30 cellular contexts compared by ENCODE assay signal in the genomic region with DNA sequence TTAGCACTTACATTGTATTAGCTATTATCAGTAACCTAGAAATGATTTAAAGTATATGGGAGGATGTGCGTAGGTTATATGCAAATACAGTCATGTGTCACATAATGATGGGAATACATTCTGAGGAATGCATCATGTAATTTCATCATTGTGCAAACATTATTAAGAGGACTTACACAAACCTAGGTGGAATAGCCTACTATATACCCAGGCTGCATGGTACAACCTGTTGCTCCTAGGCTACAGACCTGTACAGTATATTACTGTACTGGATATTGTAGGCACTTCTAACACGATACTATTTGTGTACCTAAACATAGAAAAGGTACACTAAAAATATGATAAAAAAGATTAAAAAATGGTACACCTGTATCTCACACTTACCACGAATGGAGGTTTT.
"Had no signal": no experiment of that assay in that cellular context is flagged by ENCODE, and none has a peak within 500 bp of the region (broad histone marks: within the 10 kb centered on the region; RNA-seq: fewer than 3 reads in every experiment).

No MANE protein-coding gene starts in this region.

- FAIRE-seq: astrocyte had no signal

- H3K4me3 ChIP-seq: cardiac muscle cell, Peyer's patch, SJCRH30 had no signal

- DNase-seq: activated B cell treated with CpG ODN at 0.5 μM for 24 hours; activated CD4-positive, alpha-beta memory T cell treated with anti-CD3 and anti-CD28 coated beads, Interleukin-2, amount 10 ng/mL, durations not matched to agents 7 days and 5 days; activated CD4-positive, alpha-beta T cell treated with anti-CD3 and anti-CD28 coated beads for 1 hour; activated CD4-positive, alpha-beta T cell treated with anti-CD3 and anti-CD28 coated beads, Interleukin-2, amount 10 ng/mL, durations not matched to agents 7 days and 5 days; activated CD8-positive, alpha-beta memory T cell treated with anti-CD3 and anti-CD28 coated beads, Interleukin-2, amount 50 U/mL, for 48 hours; activated gamma-delta T cell; activated naive CD4-positive, alpha-beta T cell treated with anti-CD3 and anti-CD28 coated beads for 36 hours; activated T-cell treated with anti-CD3 and anti-CD28 coated beads, Interleukin-2, amount 50 U/mL, for 24 hours; amygdala; KG1; NCI-H1092; NCI-H1417; NCI-H1930; NCI-H2107; NCI-H2171 treated with DMSO at 0.1 percent for 48 hours; NCI-H226; NCI-H510A; NCI-H526 treated with DMSO at 0.1 percent for 48 hours; NK-92 treated with Interleukin-12 subunit alpha and Interleukin-12 subunit beta, amount 100 ng/mL, for 24 hours; OCI-M1; Peyer's patch; Right ventricle myocardium superior; SJCRH30; SW 1271 had no signal

- H3K4me3 Mint-ChIP-seq: activated B cell treated with CpG ODN at 0.5 μM for 24 hours; activated CD4-positive, alpha-beta memory T cell treated with anti-CD3 and anti-CD28 coated beads, Interleukin-2, amount 10 ng/mL, durations not matched to agents 7 days and 5 days; activated CD4-positive, alpha-beta T cell treated with anti-CD3 and anti-CD28 coated beads, Interleukin-2, amount 10 ng/mL, durations not matched to agents 7 days and 5 days; activated naive CD4-positive, alpha-beta T cell treated with anti-CD3 and anti-CD28 coated beads for 36 hours; activated naive CD8-positive, alpha-beta T cell; activated T-cell treated with anti-CD3 and anti-CD28 coated beads, Interleukin-2, amount 50 U/mL, for 24 hours; brain had no signal

- H3K9me3 Mint-ChIP-seq: activated B cell treated with CpG ODN at 0.5 μM for 24 hours; activated CD4-positive, alpha-beta memory T cell treated with anti-CD3 and anti-CD28 coated beads, Interleukin-2, amount 10 ng/mL, durations not matched to agents 7 days and 5 days; activated CD4-positive, alpha-beta T cell treated with anti-CD3 and anti-CD28 coated beads, Interleukin-2, amount 10 ng/mL, durations not matched to agents 7 days and 5 days; activated naive CD4-positive, alpha-beta T cell treated with anti-CD3 and anti-CD28 coated beads for 36 hours; activated T-cell treated with anti-CD3 and anti-CD28 coated beads, Interleukin-2, amount 50 U/mL, for 24 hours; brain had no signal

- H3K27ac ChIP-seq: cardiac muscle cell, Peyer's patch, RWPE1, SJCRH30 had no signal

- H3K4me1 ChIP-seq: Peyer's patch, SJCRH30 had no signal

- H3K27me3 ChIP-seq: cardiac muscle cell, Peyer's patch, SJCRH30 had no signal

- H3K9me3 ChIP-seq: Peyer's patch, SJCRH30 had no signal

- ATAC-seq: SK-N-SH treated with all-trans-retinoic acid at 6 μM for 48 hours had no signal

- H3K27me3 Mint-ChIP-seq: activated B cell treated with CpG ODN at 0.5 μM for 24 hours; activated CD4-positive, alpha-beta memory T cell treated with anti-CD3 and anti-CD28 coated beads, Interleukin-2, amount 10 ng/mL, durations not matched to agents 7 days and 5 days; activated CD4-positive, alpha-beta T cell treated with anti-CD3 and anti-CD28 coated beads, Interleukin-2, amount 10 ng/mL, durations not matched to agents 7 days and 5 days; activated naive CD8-positive, alpha-beta T cell; activated T-cell treated with anti-CD3 and anti-CD28 coated beads, Interleukin-2, amount 50 U/mL, for 24 hours; brain had no signal

- H3K27ac Mint-ChIP-seq: activated B cell treated with CpG ODN at 0.5 μM for 24 hours; activated CD4-positive, alpha-beta memory T cell treated with anti-CD3 and anti-CD28 coated beads, Interleukin-2, amount 10 ng/mL, durations not matched to agents 7 days and 5 days; activated CD4-positive, alpha-beta T cell treated with anti-CD3 and anti-CD28 coated beads, Interleukin-2, amount 10 ng/mL, durations not matched to agents 7 days and 5 days; activated naive CD4-positive, alpha-beta T cell treated with anti-CD3 and anti-CD28 coated beads for 36 hours; activated naive CD8-positive, alpha-beta T cell; activated T-cell treated with anti-CD3 and anti-CD28 coated beads, Interleukin-2, amount 50 U/mL, for 24 hours; brain had no signal
